In the genomic region with DNA sequence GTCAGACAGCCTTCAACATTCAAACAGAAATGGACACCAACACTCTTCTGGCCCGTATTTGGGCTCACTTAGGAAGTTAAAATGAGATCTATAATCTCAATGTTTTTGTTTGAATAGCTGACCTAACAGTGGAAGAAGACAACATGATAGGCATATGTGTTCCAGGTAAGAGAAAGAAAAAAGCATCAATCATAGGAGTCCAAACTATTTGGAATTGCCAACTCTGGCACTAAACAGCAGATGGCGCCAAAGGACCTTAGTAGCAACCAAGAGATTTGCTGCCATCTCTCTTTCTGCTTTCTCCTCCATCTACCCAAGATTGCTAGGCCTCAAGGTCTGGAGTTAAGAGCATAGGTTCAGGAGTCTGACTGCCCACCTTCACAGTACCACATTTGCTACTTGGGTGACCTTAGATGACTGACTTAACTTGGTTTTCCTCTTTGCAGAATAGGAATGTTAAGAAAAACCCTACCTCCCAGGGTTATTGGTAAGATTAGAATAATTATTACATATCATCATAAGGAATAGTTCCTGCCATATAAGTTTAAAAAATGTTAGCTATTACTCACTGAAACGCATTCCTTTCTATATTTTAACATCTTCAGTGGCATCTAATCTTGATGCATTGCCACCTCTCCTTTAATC, we compare ENCODE assay signal across 8 cellular contexts. TPM values are rescaled to one million over a fixed set of nuclear protein-coding genes. Genes with fewer than 3 reads are reported as not detected.
DNase-seq lines count a peak whose midpoint lies in the region; ATAC-seq and TF ChIP-seq lines count a peak whose summit lies in the region.

No MANE protein-coding gene starts in this region.

- peaks cover 0 to 9% (median 0%) of the 10 kb centered on the region in 5 donors for H3K27me3 Mint-ChIP-seq in naive thymus-derived CD4-positive, alpha-beta T cell

- peak; percentile 35 for DNase-seq in COLO668 (lab: John Stamatoyannopoulos, UW; ENCODE audit: unreplicated experiment)
- DNase-seq in HT-29 (ENCODE audit: low spot score): peak; percentile 86
- peak; percentile 8 for DNase-seq in NOMO-1 treated with dmso at 0.1 percent for 144 hours (lab: John Stamatoyannopoulos, UW; ENCODE audit: unreplicated experiment)
- peak; percentile 70 for DNase-seq in activated CD8-positive, alpha-beta memory T cell treated with anti-CD3 and anti-CD28 coated beads, Interleukin-2, amount 50 U/mL, for 4 hours
- DNase-seq in epithelial cell of proximal tubule (ENCODE audit: low read depth): peak; percentile 40
- peak; percentile 32 to 75 (median 66) for DNase-seq in naive thymus-derived CD4-positive, alpha-beta T cell
- DNase-seq in stimulated activated CD8-positive, alpha-beta memory T cell treated with anti-CD3 and anti-CD28 coated beads, Interleukin-7, amount 100 ng/mL, for 4 hours (ENCODE audit: low read depth in 2 of 2): peak; percentile 43 to 55

- H3K27ac ChIP-seq in naive thymus-derived CD4-positive, alpha-beta T cell (ENCODE audit: low read depth, low read length): no peak overlapping the region

- H3K4me3 Mint-ChIP-seq in naive thymus-derived CD4-positive, alpha-beta T cell: no peak overlapping the region

- POLR2A ChIA-PET in naive thymus-derived CD4-positive, alpha-beta T cell (lab: Charles Lee): interaction anchor here (1.4 kb wide), 1 partner anchor 418 kb away, joined by 5 read pairs; no protein-coding TSS in a partner anchor

- H3K4me1 Mint-ChIP-seq in naive thymus-derived CD4-positive, alpha-beta T cell: peaks cover 0 to 1% (median 0%) of the 10 kb centered on the region in 7 donors

- CTCF ChIA-PET in naive thymus-derived CD4-positive, alpha-beta T cell (lab: Charles Lee): interaction anchor here (1.0 to 2.1 kb wide), 8 partner anchors 10 to 431 kb away, joined by 3 to 11 read pairs (median 6); no protein-coding TSS in a partner anchor

- ATAC-seq in naive thymus-derived CD4-positive, alpha-beta T cell: peak; percentile 79
- no peak for ATAC-seq in GM21515 (IDR thresholded peaks at IDR 0.05; ENCODE audit: unreplicated experiment)

- peaks cover 0 to 15% (median 3%) of the 10 kb centered on the region in 11 donors for H3K9me3 Mint-ChIP-seq in naive thymus-derived CD4-positive, alpha-beta T cell

- peaks cover 0 to 7% (median 0%) of the 10 kb centered on the region in 3 experiments for H3K9me3 ChIP-seq in naive thymus-derived CD4-positive, alpha-beta T cell (ENCODE audit: control insufficient read depth in 2 of 3, low read length in 3 of 3)

- intact Hi-C loops in naive thymus-derived CD4-positive, alpha-beta T cell (cut with micrococcal nuclease): loop anchor here (1.0 kb wide), 3 partner anchors 241 to 588 kb away; no protein-coding TSS in a partner anchor

- no peak overlapping the region for H3K27ac Mint-ChIP-seq in naive thymus-derived CD4-positive, alpha-beta T cell

- no peaks in the 10 kb centered on the region for H3K27me3 ChIP-seq in naive thymus-derived CD4-positive, alpha-beta T cell (ENCODE audit: control insufficient read depth in 2 of 2, insufficient read depth in 2 of 2, low read length in 2 of 2)

- H3K4me3 ChIP-seq in epithelial cell of proximal tubule (ENCODE audit: low read depth, low read length): no peak overlapping the region
- H3K4me3 ChIP-seq in naive thymus-derived CD4-positive, alpha-beta T cell (ENCODE audit: low read length): no peak overlapping the region

- peak; percentile 96 for TF ChIP-seq CTCF in epithelial cell of proximal tubule (conservative IDR thresholded peaks at IDR 0.05; ENCODE audit: low read depth, low read length)

- H3K36me3 ChIP-seq in naive thymus-derived CD4-positive, alpha-beta T cell (ENCODE audit: control insufficient read depth in 2 of 3, insufficient read depth in 3 of 3, low read length in 3 of 3): no peaks in the 10 kb centered on the region

- no peaks in the 10 kb centered on the region for H3K4me1 ChIP-seq in naive thymus-derived CD4-positive, alpha-beta T cell (ENCODE audit: control insufficient read depth in 2 of 2, insufficient read depth in 2 of 2, low read length in 2 of 2)

- H3K36me3 Mint-ChIP-seq in naive thymus-derived CD4-positive, alpha-beta T cell: no peaks in the 10 kb centered on the region

RNA-seq across cellular contexts. Expression of gene PEX5, which starts 30.2 kb away (rescaled TPM):
- total RNA-seq in HT-29 (2014; rRNA removed; shearing (Covaris generic)): 34.8 and 41.2 TPM in 2 replicates
- 14.4 and 20.0 TPM in 2 replicates for total RNA-seq in epithelial cell of proximal tubule
- total RNA-seq in naive thymus-derived CD4-positive, alpha-beta T cell: 10 to 100 TPM; 20.1 to 36.7 (median 24.4) TPM
- 10 to 100 TPM; 17.3 to 26.6 TPM for polyA plus RNA-seq in naive thymus-derived CD4-positive, alpha-beta T cell

Comparison
In these comparisons a context has a peak if more than half of its experiments do, and no peak if none do; other contexts are left out.
1. DNase-seq: peak in every context shown above with its lines; median percentile 86 in HT-29; 70 in activated CD8-positive, alpha-beta memory T cell treated with anti-CD3 and anti-CD28 coated beads, Interleukin-2, amount 50 U/mL, for 4 hours; 66 in naive thymus-derived CD4-positive, alpha-beta T cell; 49 in stimulated activated CD8-positive, alpha-beta memory T cell treated with anti-CD3 and anti-CD28 coated beads, Interleukin-7, amount 100 ng/mL, for 4 hours; 40 in epithelial cell of proximal tubule; 35 in COLO668; 8 in NOMO-1 treated with dmso at 0.1 percent for 144 hours.